ENCODE assay signal across 1 cellular context in genomic region chr1:184865831-184866230, GRCh38.
TF ChIP-seq lines count a peak whose summit lies in the region.

No MANE protein-coding gene starts in this region.

TF ChIP-seq in SK-N-SH treated with all-trans-retinoic acid at 6 μM for 48 hours, 23 proteins besides CTCF, POLR2A, EP300 and RAD21 (continued from another document):
- no peak for TF ChIP-seq PATZ1 (CRISPR knock-in tag; IDR thresholded peaks at IDR 0.05; ENCODE audit: borderline replicate concordance)
TF ChIP-seq in SK-N-SH treated with all-trans-retinoic acid at 6 μM for 48 hours: peak in this region for 0.
